8 cellular contexts compared by ENCODE assay signal in genomic region chr15:72472907-72473669, GRCh38. TPM values are rescaled to one million over a fixed set of nuclear protein-coding genes. Genes with fewer than 3 reads are reported as not detected.
A peak's percentile ranks its signal among the peaks of the same experiment; 100 is the strongest.
DNase-seq lines count a peak whose midpoint lies in the region; ATAC-seq and TF ChIP-seq lines count a peak whose summit lies in the region.

No MANE protein-coding gene starts in this region.

- CTCF ChIA-PET in activated naive CD4-positive, alpha-beta T cell treated with anti-CD3 and anti-CD28 coated beads, Interleukin-2, amount 10 ng/mL, durations not matched to agents 7 days and 5 days (lab: Charles Lee), result interaction anchor here (0.6 to 1.5 kb wide), 7 partner anchors 11 to 127 kb away, joined by 3 to 7 read pairs (median 4); no protein-coding TSS in a partner anchor

- H3K36me3 Mint-ChIP-seq in activated naive CD4-positive, alpha-beta T cell treated with anti-CD3 and anti-CD28 coated beads, Interleukin-2, amount 10 ng/mL, durations not matched to agents 7 days and 5 days, result peaks cover 22% of the 10 kb centered on the region
- H3K36me3 Mint-ChIP-seq in T-helper 17 cell (ENCODE audit: low read depth), result peaks cover 2% of the 10 kb centered on the region

- no peak for DNase-seq in activated naive CD4-positive, alpha-beta T cell treated with anti-CD3 and anti-CD28 coated beads, Interleukin-2, amount 10 ng/mL, durations not matched to agents 7 days and 5 days
- DNase-seq in activated naive CD4-positive, alpha-beta T cell treated with anti-CD3 and anti-CD28 coated beads, Interleukin-2, amount 50 U/mL, for 16 hours, result no peak
- no peak for DNase-seq in T-helper 17 cell
- DNase-seq in fibroblast of pulmonary artery (ENCODE audit: low read depth), result peak; percentile 47
- peak; percentile 36 for DNase-seq in putamen (ENCODE audit: low spot score)
- no peak for DNase-seq in central memory CD4-positive, alpha-beta T cell
- DNase-seq in NCI-H69 (lab: John Stamatoyannopoulos, UW), result no peak
- DNase-seq in GF-D8 (lab: John Stamatoyannopoulos, UW), result no peak

- ATAC-seq in T-helper 17 cell, result no peak

- TF ChIP-seq CTCF in fibroblast of pulmonary artery (IDR thresholded peaks at IDR 0.05; ENCODE audit: low read length, missing control alignments), result peak; percentile 29

- H3K4me1 Mint-ChIP-seq in activated naive CD4-positive, alpha-beta T cell treated with anti-CD3 and anti-CD28 coated beads, Interleukin-2, amount 10 ng/mL, durations not matched to agents 7 days and 5 days, result peaks cover 40% of the 10 kb centered on the region
- peaks cover 30% of the 10 kb centered on the region for H3K4me1 Mint-ChIP-seq in T-helper 17 cell

- no peaks in the 10 kb centered on the region for H3K9me3 Mint-ChIP-seq in activated naive CD4-positive, alpha-beta T cell treated with anti-CD3 and anti-CD28 coated beads, Interleukin-2, amount 10 ng/mL, durations not matched to agents 7 days and 5 days

- H3K9me3 ChIP-seq in T-helper 17 cell (ENCODE audit: control insufficient read depth, low read length, poor library complexity, severe bottlenecking), result no peaks in the 10 kb centered on the region

- peak overlapping the region; percentile 100 for H3K27ac Mint-ChIP-seq in activated naive CD4-positive, alpha-beta T cell treated with anti-CD3 and anti-CD28 coated beads, Interleukin-2, amount 10 ng/mL, durations not matched to agents 7 days and 5 days
- peak overlapping the region; percentile 99 for H3K27ac Mint-ChIP-seq in T-helper 17 cell

- H3K4me3 Mint-ChIP-seq in activated naive CD4-positive, alpha-beta T cell treated with anti-CD3 and anti-CD28 coated beads, Interleukin-2, amount 10 ng/mL, durations not matched to agents 7 days and 5 days, result peak overlapping the region; percentile 97
- peak overlapping the region; percentile 94 for H3K4me3 Mint-ChIP-seq in T-helper 17 cell

- peak overlapping the region; percentile 77 for H3K4me3 ChIP-seq in fibroblast of pulmonary artery (replicated peaks; ENCODE audit: low read depth, low read length)

- H3K27me3 Mint-ChIP-seq in activated naive CD4-positive, alpha-beta T cell treated with anti-CD3 and anti-CD28 coated beads, Interleukin-2, amount 10 ng/mL, durations not matched to agents 7 days and 5 days, result no peaks in the 10 kb centered on the region
- no peaks in the 10 kb centered on the region for H3K27me3 Mint-ChIP-seq in T-helper 17 cell

RNA-seq across cellular contexts. Expression of gene ARIH1, which starts 1.0 kb away (rescaled TPM):
- 100 to 1,000 TPM; 202 to 238 TPM for total RNA-seq in T-helper 17 cell

Comparison
In these comparisons a context has a peak if more than half of its experiments do, and no peak if none do; other contexts are left out.
1. DNase-seq: peak in fibroblast of pulmonary artery (single experiment) and putamen (single experiment); none in activated naive CD4-positive, alpha-beta T cell treated with anti-CD3 and anti-CD28 coated beads, Interleukin-2, amount 10 ng/mL, durations not matched to agents 7 days and 5 days (single experiment), activated naive CD4-positive, alpha-beta T cell treated with anti-CD3 and anti-CD28 coated beads, Interleukin-2, amount 50 U/mL, for 16 hours (single experiment), T-helper 17 cell (0 of 3), central memory CD4-positive, alpha-beta T cell (single experiment), NCI-H69 (single experiment) and GF-D8 (single experiment).